Comparison of ENCODE assay signal across 1 cellular context in the genomic region with DNA sequence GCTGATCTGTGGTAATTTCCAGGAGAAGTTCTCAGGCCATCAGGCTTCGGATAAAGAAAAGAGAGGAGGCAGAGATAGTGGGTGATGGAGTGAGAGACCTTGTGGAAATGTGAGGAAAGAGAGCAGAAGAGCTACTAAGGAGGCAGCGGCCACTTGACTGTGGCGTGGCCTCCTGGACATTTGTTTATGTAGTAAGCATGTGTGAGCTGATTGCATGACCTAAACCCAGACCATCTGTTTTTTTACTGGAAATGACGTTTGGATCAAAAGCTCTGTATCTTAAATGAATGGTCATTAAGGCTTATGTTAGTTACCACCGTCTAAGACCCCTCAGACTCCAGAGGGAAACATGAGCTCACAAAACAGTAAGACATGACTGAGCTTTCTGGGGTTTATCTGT.
TF ChIP-seq lines count a peak whose summit lies in the region.

No MANE protein-coding gene starts in this region.

TF ChIP-seq in HepG2, 621 proteins besides CTCF, POLR2A, EP300 and RAD21:
- TF ChIP-seq ELF1 (CRISPR knock-in tag; IDR thresholded peaks at IDR 0.05) (no peak), MZF1 (CRISPR knock-in tag; IDR thresholded peaks at IDR 0.05; ENCODE audit: borderline replicate concordance) (no peak), ERF (CRISPR knock-in tag; IDR thresholded peaks at IDR 0.05) (no peak), BRCA1 (CRISPR knock-in tag; IDR thresholded peaks at IDR 0.05) (no peak), ZSCAN9 (CRISPR knock-in tag; IDR thresholded peaks at IDR 0.05; ENCODE audit: borderline replicate concordance) (no peak), CENPX (CRISPR knock-in tag; IDR thresholded peaks at IDR 0.05) (no peak), TEAD3 (CRISPR knock-in tag; optimal IDR thresholded peaks at IDR 0.05; ENCODE audit: borderline replicate concordance) (no peak), ZNF674 (CRISPR knock-in tag; IDR thresholded peaks at IDR 0.05; ENCODE audit: low read depth) (no peak)
- TF ChIP-seq, protein P1, sequence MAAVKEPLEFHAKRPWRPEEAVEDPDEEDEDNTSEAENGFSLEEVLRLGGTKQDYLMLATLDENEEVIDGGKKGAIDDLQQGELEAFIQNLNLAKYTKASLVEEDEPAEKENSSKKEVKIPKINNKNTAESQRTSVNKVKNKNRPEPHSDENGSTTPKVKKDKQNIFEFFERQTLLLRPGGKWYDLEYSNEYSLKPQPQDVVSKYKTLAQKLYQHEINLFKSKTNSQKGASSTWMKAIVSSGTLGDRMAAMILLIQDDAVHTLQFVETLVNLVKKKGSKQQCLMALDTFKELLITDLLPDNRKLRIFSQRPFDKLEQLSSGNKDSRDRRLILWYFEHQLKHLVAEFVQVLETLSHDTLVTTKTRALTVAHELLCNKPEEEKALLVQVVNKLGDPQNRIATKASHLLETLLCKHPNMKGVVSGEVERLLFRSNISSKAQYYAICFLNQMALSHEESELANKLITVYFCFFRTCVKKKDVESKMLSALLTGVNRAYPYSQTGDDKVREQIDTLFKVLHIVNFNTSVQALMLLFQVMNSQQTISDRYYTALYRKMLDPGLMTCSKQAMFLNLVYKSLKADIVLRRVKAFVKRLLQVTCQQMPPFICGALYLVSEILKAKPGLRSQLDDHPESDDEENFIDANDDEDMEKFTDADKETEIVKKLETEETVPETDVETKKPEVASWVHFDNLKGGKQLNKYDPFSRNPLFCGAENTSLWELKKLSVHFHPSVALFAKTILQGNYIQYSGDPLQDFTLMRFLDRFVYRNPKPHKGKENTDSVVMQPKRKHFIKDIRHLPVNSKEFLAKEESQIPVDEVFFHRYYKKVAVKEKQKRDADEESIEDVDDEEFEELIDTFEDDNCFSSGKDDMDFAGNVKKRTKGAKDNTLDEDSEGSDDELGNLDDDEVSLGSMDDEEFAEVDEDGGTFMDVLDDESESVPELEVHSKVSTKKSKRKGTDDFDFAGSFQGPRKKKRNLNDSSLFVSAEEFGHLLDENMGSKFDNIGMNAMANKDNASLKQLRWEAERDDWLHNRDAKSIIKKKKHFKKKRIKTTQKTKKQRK (IDR thresholded peaks at IDR 0.05; ENCODE audit: low read length): no peak
- TF ChIP-seq, protein P2, sequence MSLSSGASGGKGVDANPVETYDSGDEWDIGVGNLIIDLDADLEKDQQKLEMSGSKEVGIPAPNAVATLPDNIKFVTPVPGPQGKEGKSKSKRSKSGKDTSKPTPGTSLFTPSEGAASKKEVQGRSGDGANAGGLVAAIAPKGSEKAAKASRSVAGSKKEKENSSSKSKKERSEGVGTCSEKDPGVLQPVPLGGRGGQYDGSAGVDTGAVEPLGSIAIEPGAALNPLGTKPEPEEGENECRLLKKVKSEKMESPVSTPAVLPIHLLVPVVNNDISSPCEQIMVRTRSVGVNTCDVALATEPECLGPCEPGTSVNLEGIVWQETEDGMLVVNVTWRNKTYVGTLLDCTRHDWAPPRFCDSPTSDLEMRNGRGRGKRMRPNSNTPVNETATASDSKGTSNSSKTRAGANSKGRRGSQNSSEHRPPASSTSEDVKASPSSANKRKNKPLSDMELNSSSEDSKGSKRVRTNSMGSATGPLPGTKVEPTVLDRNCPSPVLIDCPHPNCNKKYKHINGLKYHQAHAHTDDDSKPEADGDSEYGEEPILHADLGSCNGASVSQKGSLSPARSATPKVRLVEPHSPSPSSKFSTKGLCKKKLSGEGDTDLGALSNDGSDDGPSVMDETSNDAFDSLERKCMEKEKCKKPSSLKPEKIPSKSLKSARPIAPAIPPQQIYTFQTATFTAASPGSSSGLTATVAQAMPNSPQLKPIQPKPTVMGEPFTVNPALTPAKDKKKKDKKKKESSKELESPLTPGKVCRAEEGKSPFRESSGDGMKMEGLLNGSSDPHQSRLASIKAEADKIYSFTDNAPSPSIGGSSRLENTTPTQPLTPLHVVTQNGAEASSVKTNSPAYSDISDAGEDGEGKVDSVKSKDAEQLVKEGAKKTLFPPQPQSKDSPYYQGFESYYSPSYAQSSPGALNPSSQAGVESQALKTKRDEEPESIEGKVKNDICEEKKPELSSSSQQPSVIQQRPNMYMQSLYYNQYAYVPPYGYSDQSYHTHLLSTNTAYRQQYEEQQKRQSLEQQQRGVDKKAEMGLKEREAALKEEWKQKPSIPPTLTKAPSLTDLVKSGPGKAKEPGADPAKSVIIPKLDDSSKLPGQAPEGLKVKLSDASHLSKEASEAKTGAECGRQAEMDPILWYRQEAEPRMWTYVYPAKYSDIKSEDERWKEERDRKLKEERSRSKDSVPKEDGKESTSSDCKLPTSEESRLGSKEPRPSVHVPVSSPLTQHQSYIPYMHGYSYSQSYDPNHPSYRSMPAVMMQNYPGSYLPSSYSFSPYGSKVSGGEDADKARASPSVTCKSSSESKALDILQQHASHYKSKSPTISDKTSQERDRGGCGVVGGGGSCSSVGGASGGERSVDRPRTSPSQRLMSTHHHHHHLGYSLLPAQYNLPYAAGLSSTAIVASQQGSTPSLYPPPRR (CRISPR knock-in tag; IDR thresholded peaks at IDR 0.05; ENCODE audit: borderline replicate concordance): no peak
